8 cellular contexts compared by ENCODE assay signal in the genomic region with DNA sequence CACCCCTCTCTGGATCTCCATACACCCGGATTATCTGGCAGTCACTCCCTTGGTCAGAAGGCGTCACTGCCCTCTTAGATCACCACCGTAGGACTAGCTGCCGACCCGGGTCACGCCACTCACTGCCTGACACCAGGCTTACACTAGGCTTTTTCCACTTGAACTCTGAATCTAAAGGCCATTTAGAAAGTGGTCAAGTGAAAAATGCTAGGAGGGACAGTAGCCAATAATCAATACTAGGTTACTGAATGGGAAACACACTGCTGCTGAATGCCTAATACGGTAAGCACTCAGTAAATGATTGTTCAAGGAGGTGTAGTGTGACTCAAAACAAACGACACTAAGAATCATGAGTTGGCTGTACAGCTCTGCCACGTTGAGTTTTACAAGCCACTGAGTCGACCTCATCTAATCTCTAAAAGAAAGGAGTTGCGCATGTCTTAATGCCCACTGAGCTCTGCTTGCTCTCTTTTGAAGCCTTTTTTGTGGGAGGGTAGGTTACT. TPM values are rescaled to one million over a fixed set of nuclear protein-coding genes. Genes with fewer than 3 reads are reported as not detected.
A peak's percentile ranks its signal among the peaks of the same experiment; 100 is the strongest.
DNase-seq lines count a peak whose midpoint lies in the region; ATAC-seq and TF ChIP-seq lines count a peak whose summit lies in the region.

No MANE protein-coding gene starts in this region.

- peaks cover 24% of the 10 kb centered on the region for H3K4me1 Mint-ChIP-seq in activated CD4-positive, alpha-beta T cell treated with anti-CD3 and anti-CD28 coated beads, Interleukin-2, amount 10 ng/mL, durations not matched to agents 24 days and 14 days
- peaks cover 18% of the 10 kb centered on the region for H3K4me1 Mint-ChIP-seq in activated T-helper 17 cell treated with anti-CD3 and anti-CD28 coated beads, Interleukin-2, amount 50 U/mL, for 72 hours

- peaks cover 2% of the 10 kb centered on the region for H3K27me3 Mint-ChIP-seq in activated CD4-positive, alpha-beta T cell treated with anti-CD3 and anti-CD28 coated beads, Interleukin-2, amount 10 ng/mL, durations not matched to agents 24 days and 14 days
- no peaks in the 10 kb centered on the region for H3K27me3 Mint-ChIP-seq in activated T-helper 17 cell treated with anti-CD3 and anti-CD28 coated beads, Interleukin-2, amount 50 U/mL, for 72 hours

- peak overlapping the region; percentile 91; the same call in 2 of the 3 replicates for H2BK15ac ChIP-seq in IMR-90 (ENCODE audit: low read depth, low read length)

- peak overlapping the region; percentile 67 for H2AK9ac ChIP-seq in IMR-90 (replicated peaks; ENCODE audit: low read depth, low read length, poor library complexity)

- H3K14ac ChIP-seq in IMR-90 (replicated peaks; ENCODE audit: low read depth, low read length), result peak overlapping the region; percentile 94

- peaks cover 10% of the 10 kb centered on the region for H3K4me1 ChIP-seq in IMR-90 (ENCODE audit: control insufficient read depth, insufficient read depth, low read length)
- peaks cover 0 to 38% of the 10 kb centered on the region in 2 donors for H3K4me1 ChIP-seq in right atrium auricular region

- peak overlapping the region; percentile 85; the same call in 1 of the 2 replicates for H3K56ac ChIP-seq in IMR-90 (ENCODE audit: extremely low read depth, insufficient read depth, low read length)

- peak overlapping the region; percentile 99 for H2AFZ ChIP-seq in IMR-90 (replicated peaks; ENCODE audit: low read length, poor library complexity)

- H4K5ac ChIP-seq in IMR-90 (ENCODE audit: low read depth, low read length), result peak overlapping the region; percentile 99

- peak overlapping the region; percentile 80 for H3K4me3 ChIP-seq in IMR-90 (ENCODE audit: insufficient read depth, low read depth, low read length)
- peak overlapping the region; percentile 77 to 94 for H3K4me3 ChIP-seq in right atrium auricular region

- H3K18ac ChIP-seq in IMR-90 (ENCODE audit: low read depth, low read length), result peak overlapping the region; percentile 88

- H3K9me3 Mint-ChIP-seq in activated CD4-positive, alpha-beta T cell treated with anti-CD3 and anti-CD28 coated beads, Interleukin-2, amount 10 ng/mL, durations not matched to agents 24 days and 14 days, result no peaks in the 10 kb centered on the region
- H3K9me3 Mint-ChIP-seq in activated T-helper 17 cell treated with anti-CD3 and anti-CD28 coated beads, Interleukin-2, amount 50 U/mL, for 72 hours, result no peaks in the 10 kb centered on the region

- TF ChIP-seq CTCF in IMR-90 (conservative IDR thresholded peaks at IDR 0.05; ENCODE audit: low read depth, low read length) (no peak), right atrium auricular region (IDR thresholded peaks at IDR 0.05) (no peak)

- H3K27ac ChIP-seq in IMR-90 (ENCODE audit: insufficient read depth, low read length), result peak overlapping the region; percentile 83
- peak overlapping the region; percentile 94 to 97 for H3K27ac ChIP-seq in right atrium auricular region

- CTCF ChIA-PET in IMR-90 (lab: Yijun Ruan, JAX), result interaction anchor here (1.4 kb wide), 1 partner anchor 819 kb away, joined by 5 read pairs; the partner anchor contains the start of gene DOP1A

- peaks cover 3% of the 10 kb centered on the region; the same call in 1 of the 2 replicates for H4K20me1 ChIP-seq in IMR-90 (ENCODE audit: insufficient read depth, low read length)

- 0% methylated on average over 2 of the region's 11 CpGs; no CpG with 5 or more reads in 1 of the 2 experiments for WGBS in IMR-90 (ENCODE audit: extremely low coverage in 2 of 2, insufficient read length in 1 of 2), 2 experiments

- TF ChIP-seq RAD21 in IMR-90 (IDR thresholded peaks at IDR 0.05; ENCODE audit: low read length), result no peak

- peak overlapping the region; percentile 87 for H3K4me2 ChIP-seq in IMR-90 (ENCODE audit: low read depth, low read length)

- POLR2A ChIA-PET in IMR-90 (lab: Charles Lee; ENCODE audit: unreplicated experiment), result no interaction called here

- BruUV-seq in IMR-90 (replicated peaks; lab: Mats Ljungman, UMichigan), result no TSS peak

- ATAC-seq in GM21737 (IDR thresholded peaks at IDR 0.05; ENCODE audit: unreplicated experiment), result peak; percentile 45
- peak; percentile 35 for ATAC-seq in IMR-90 (ENCODE audit: low read depth)
- peak; percentile 73 for ATAC-seq in activated T-helper 17 cell treated with anti-CD3 and anti-CD28 coated beads, Interleukin-2, amount 50 U/mL, for 72 hours (replicated peaks)

- H3K36me3 ChIP-seq in IMR-90 (ENCODE audit: control insufficient read depth, insufficient read depth, low read length) (no peaks in the 10 kb centered on the region), right atrium auricular region (no peaks in the 10 kb centered on the region)

- H3K9me1 ChIP-seq in IMR-90 (ENCODE audit: insufficient read depth, low read length), result peaks cover 7% of the 10 kb centered on the region

- H2AK5ac ChIP-seq in IMR-90 (ENCODE audit: low read depth, low read length), result peak overlapping the region; percentile 87

- no peak for TF ChIP-seq POLR2A in IMR-90 (IDR thresholded peaks at IDR 0.05; ENCODE audit: low read depth, low read length)

- peak overlapping the region; percentile 78 for H3K23ac ChIP-seq in IMR-90 (ENCODE audit: low read depth, low read length)

- H3K4ac ChIP-seq in IMR-90 (ENCODE audit: low read depth, low read length), result peak overlapping the region; percentile 97

- intact Hi-C loops in activated CD4-positive, alpha-beta T cell treated with anti-CD3 and anti-CD28 coated beads, Interleukin-2, amount 10 ng/mL, durations not matched to agents 24 days and 14 days (cut with micrococcal nuclease), result loop anchor here (5.0 kb wide), 2 partner anchors 496 to 1979 kb away; partner anchors contain the start of genes CEP162 and TENT5A
- intact Hi-C loops in IMR-90 (cut with micrococcal nuclease), result loop anchor here (5.0 to 10.0 kb wide), 2 partner anchors 709 to 967 kb away; no protein-coding TSS in a partner anchor

- dilution Hi-C loops in IMR-90 (cut with HindIII; ENCODE audit: low sequenced_read_pairs, unreplicated experiment), result no loop called here

- H3K36me3 Mint-ChIP-seq in activated CD4-positive, alpha-beta T cell treated with anti-CD3 and anti-CD28 coated beads, Interleukin-2, amount 10 ng/mL, durations not matched to agents 24 days and 14 days (ENCODE audit: low read depth), result peaks cover 20% of the 10 kb centered on the region
- H3K36me3 Mint-ChIP-seq in activated T-helper 17 cell treated with anti-CD3 and anti-CD28 coated beads, Interleukin-2, amount 50 U/mL, for 72 hours (ENCODE audit: low read depth), result peaks cover 23% of the 10 kb centered on the region

- peak overlapping the region; percentile 96 for H3K4me3 Mint-ChIP-seq in activated CD4-positive, alpha-beta T cell treated with anti-CD3 and anti-CD28 coated beads, Interleukin-2, amount 10 ng/mL, durations not matched to agents 24 days and 14 days
- H3K4me3 Mint-ChIP-seq in activated T-helper 17 cell treated with anti-CD3 and anti-CD28 coated beads, Interleukin-2, amount 50 U/mL, for 72 hours, result peak overlapping the region; percentile 94

- in situ Hi-C loops in IMR-90 (cut with MboI; ENCODE audit: low sequenced_read_pairs), result loop anchor here (10.0 kb wide), 1 partner anchor 947 kb away; the partner anchor contains the start of genes PGM3 and RWDD2A

- peak overlapping the region; percentile 64; the same call in 1 of the 2 replicates for H2BK20ac ChIP-seq in IMR-90 (ENCODE audit: low read depth, low read length)

- peak overlapping the region; percentile 98 to 99 for H4K8ac ChIP-seq in IMR-90 (ENCODE audit: low read depth in 2 of 2, low read length in 2 of 2)

- peak overlapping the region; percentile 82 for H2BK5ac ChIP-seq in IMR-90 (ENCODE audit: low read depth, low read length, poor library complexity, severe bottlenecking)

- H3K27ac Mint-ChIP-seq in activated CD4-positive, alpha-beta T cell treated with anti-CD3 and anti-CD28 coated beads, Interleukin-2, amount 10 ng/mL, durations not matched to agents 24 days and 14 days, result peak overlapping the region; percentile 96
- H3K27ac Mint-ChIP-seq in activated T-helper 17 cell treated with anti-CD3 and anti-CD28 coated beads, Interleukin-2, amount 50 U/mL, for 72 hours, result peak overlapping the region; percentile 96

- peak overlapping the region; percentile 94 for H4K91ac ChIP-seq in IMR-90 (ENCODE audit: insufficient read depth, low read depth, low read length)

- H3K9me3 ChIP-seq in IMR-90 (ENCODE audit: control insufficient read depth, insufficient read depth, low read length) (no peaks in the 10 kb centered on the region), right atrium auricular region (no peaks in the 10 kb centered on the region)

- peak; percentile 62 for DNase-seq in activated CD4-positive, alpha-beta T cell treated with anti-CD3 and anti-CD28 coated beads, Interleukin-2, amount 10 ng/mL, durations not matched to agents 24 days and 14 days
- no peak for DNase-seq in activated CD4-positive, alpha-beta T cell treated with anti-CD3 and anti-CD28 coated beads, Interleukin-2, amount 50 U/mL, for 4 hours
- DNase-seq in IMR-90 (peak; percentile 65), right atrium auricular region (ENCODE audit: low spot score) (no peak), renal cortical epithelial cell (ENCODE audit: low read depth) (peak; percentile 99), GM03348 (ENCODE audit: low spot score) (no peak)

- H3K27me3 ChIP-seq in IMR-90 (ENCODE audit: control insufficient read depth, insufficient read depth, low read length) (no peaks in the 10 kb centered on the region), right atrium auricular region (no peaks in the 10 kb centered on the region)

- H3K79me1 ChIP-seq in IMR-90 (ENCODE audit: low read depth in 1 of 2, low read length in 2 of 2), result peaks cover 9 to 26% of the 10 kb centered on the region in 2 experiments; a peak in 3 of 4 replicates

- H3K9ac ChIP-seq in IMR-90 (ENCODE audit: low read depth, low read length), result peak overlapping the region; percentile 70

- peak overlapping the region; percentile 91 for H2BK120ac ChIP-seq in IMR-90 (ENCODE audit: low read depth, low read length)

TF ChIP-seq in IMR-90, 13 proteins besides CTCF, POLR2A, EP300 and RAD21 (continues in another document):
- TF ChIP-seq, protein P1, sequence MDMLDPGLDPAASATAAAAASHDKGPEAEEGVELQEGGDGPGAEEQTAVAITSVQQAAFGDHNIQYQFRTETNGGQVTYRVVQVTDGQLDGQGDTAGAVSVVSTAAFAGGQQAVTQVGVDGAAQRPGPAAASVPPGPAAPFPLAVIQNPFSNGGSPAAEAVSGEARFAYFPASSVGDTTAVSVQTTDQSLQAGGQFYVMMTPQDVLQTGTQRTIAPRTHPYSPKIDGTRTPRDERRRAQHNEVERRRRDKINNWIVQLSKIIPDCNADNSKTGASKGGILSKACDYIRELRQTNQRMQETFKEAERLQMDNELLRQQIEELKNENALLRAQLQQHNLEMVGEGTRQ (IDR thresholded peaks at IDR 0.05; ENCODE audit: low read depth, low read length), result no peak

RNA-seq across cellular contexts. Expression of gene IBTK, which starts 0.7 kb away (rescaled TPM):
- 37.2 and 37.7 TPM in 2 replicates for total RNA-seq in activated CD4-positive, alpha-beta T cell treated with anti-CD3 and anti-CD28 coated beads, Interleukin-2, amount 10 ng/mL, durations not matched to agents 24 days and 14 days
- 45.0 and 60.5 TPM in 2 replicates for total RNA-seq in IMR-90 (2012; rRNA removed)
- polyA plus RNA-seq in IMR-90 (2012; rRNA removed), result 6.8 and 9.7 TPM in 2 replicates
- 1.1 and 1.4 TPM in 2 replicates for polyA plus RNA-seq in IMR-90 (2012; cell fraction: cytosol; rRNA removed)
- polyA plus RNA-seq in IMR-90 (2012; cell fraction: nucleus; rRNA removed; ENCODE audit: low replicate concordance), result 1.3 and 9.5 TPM in 2 replicates
- 10 to 100 TPM; 19.5 to 23.5 TPM for total RNA-seq in activated T-helper 17 cell treated with anti-CD3 and anti-CD28 coated beads, Interleukin-2, amount 50 U/mL, for 72 hours
- 10 to 100 TPM; 24.8 TPM for total RNA-seq in right atrium auricular region
- 56.4 and 81.4 TPM in 2 replicates for total RNA-seq in renal cortical epithelial cell

Comparison
In these comparisons a context has a peak if more than half of its experiments do, and no peak if none do; other contexts are left out.
1. DNase-seq: peak in activated CD4-positive, alpha-beta T cell treated with anti-CD3 and anti-CD28 coated beads, Interleukin-2, amount 10 ng/mL, durations not matched to agents 24 days and 14 days (single experiment), IMR-90 (single experiment) and renal cortical epithelial cell (single experiment); none in activated CD4-positive, alpha-beta T cell treated with anti-CD3 and anti-CD28 coated beads, Interleukin-2, amount 50 U/mL, for 4 hours (0 of 2), right atrium auricular region (single experiment) and GM03348 (single experiment).
2. Peak in every context shown above with its lines, with median percentiles within 50 percentile points of each other: ATAC-seq.